Comparison of ENCODE assay signal across 8 cellular contexts in the genomic region with DNA sequence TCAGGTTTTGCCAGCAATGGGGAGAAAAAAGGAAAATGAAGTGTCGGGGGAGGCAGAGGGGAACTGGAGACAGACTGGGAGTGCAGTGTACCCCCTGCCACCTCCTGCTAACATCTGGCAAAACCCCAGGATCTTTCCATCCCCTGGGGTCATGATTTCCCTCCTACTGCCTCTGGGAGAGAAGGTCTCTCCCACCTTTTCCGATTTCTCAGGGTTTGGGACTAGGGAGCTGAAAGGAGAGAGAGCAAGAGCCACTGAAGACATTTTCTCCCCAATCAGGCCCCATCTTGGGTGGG. TPM values are rescaled to one million over a fixed set of nuclear protein-coding genes. Genes with fewer than 3 reads are reported as not detected.
DNase-seq lines count a peak whose midpoint lies in the region; ATAC-seq and TF ChIP-seq lines count a peak whose summit lies in the region.
"Had no signal": no experiment of that assay in that cellular context is flagged by ENCODE, and none has a peak within 500 bp of the region (broad histone marks: within the 10 kb centered on the region; RNA-seq: fewer than 3 reads in every experiment).

No MANE protein-coding gene starts in this region.

- H3K9me3 ChIP-seq in Loucy (ENCODE audit: insufficient read depth, low read depth, low read length) (no peaks in the 10 kb centered on the region), liver (ENCODE audit: control insufficient read depth in 4 of 4, low read length in 3 of 4) (no peaks in the 10 kb centered on the region), subcutaneous abdominal adipose tissue (ENCODE audit: control insufficient read depth in 5 of 5, low read length in 5 of 5) (no peaks in the 10 kb centered on the region)

- no peak overlapping the region for H2AFZ ChIP-seq in Loucy (ENCODE audit: low read length)

- peaks cover 62% of the 10 kb centered on the region; the same call in 1 of the 2 replicates for H3K79me2 ChIP-seq in Loucy (ENCODE audit: insufficient read depth, low read length)

- peak overlapping the region; percentile 76 for H3K9ac ChIP-seq in Loucy (ENCODE audit: low read depth, low read length, poor library complexity, severe bottlenecking)
- H3K9ac ChIP-seq in liver (ENCODE audit: low read depth in 1 of 2, low read length in 2 of 2): no peak overlapping the region
- peak overlapping the region in 3 of 5 donors; percentile 25 to 68 (median 38) for H3K9ac ChIP-seq in subcutaneous abdominal adipose tissue (ENCODE audit: low read length in 5 of 5)

- H3K9me2 ChIP-seq in Loucy (replicated peaks; ENCODE audit: low read depth, low read length): no peaks in the 10 kb centered on the region

- 77% methylated on average over 2 of the region's 2 CpGs for WGBS in liver

- H3K4me1 ChIP-seq in Loucy (ENCODE audit: insufficient read depth, low read length, poor library complexity, severe bottlenecking) (peaks cover 53% of the 10 kb centered on the region), liver (ENCODE audit: control insufficient read depth in 4 of 4, insufficient read depth in 4 of 4, low read length in 3 of 4) (peaks cover 5 to 30% (median 9%) of the 10 kb centered on the region in 4 donors), subcutaneous abdominal adipose tissue (ENCODE audit: control insufficient read depth in 5 of 5, insufficient read depth in 5 of 5, low read length in 5 of 5) (peaks cover 15 to 87% (median 65%) of the 10 kb centered on the region in 5 donors)

- DNase-seq in astrocyte of the cerebellum (ENCODE audit: low read depth) (no peak), NCI-H2029 (lab: John Stamatoyannopoulos, UW) (no peak), iPS-NIHi11 (ENCODE audit: low spot score) (no peak)
- DNase-seq: activated T-cell treated with anti-CD3 and anti-CD28 coated beads, Interleukin-2, amount 50 U/mL, for 1 hour had no signal

- H3K36me3 ChIP-seq in Loucy (ENCODE audit: insufficient read depth, low read length): peaks cover 3% of the 10 kb centered on the region; the same call in 1 of the 2 replicates
- peaks cover 0 to 6% (median 0%) of the 10 kb centered on the region in 4 donors for H3K36me3 ChIP-seq in liver (ENCODE audit: control insufficient read depth in 4 of 4, insufficient read depth in 3 of 4, low read depth in 1 of 4, low read length in 3 of 4)
- peaks cover 0 to 18% (median 4%) of the 10 kb centered on the region in 5 donors for H3K36me3 ChIP-seq in subcutaneous abdominal adipose tissue (ENCODE audit: control insufficient read depth in 5 of 5, insufficient read depth in 5 of 5, low read length in 5 of 5)

- no peaks in the 10 kb centered on the region for H3K27me3 ChIP-seq in Loucy (ENCODE audit: insufficient read depth, low read length, poor library complexity, severe bottlenecking)
- H3K27me3 ChIP-seq in liver (ENCODE audit: control insufficient read depth in 4 of 4, insufficient read depth in 4 of 4, low read length in 3 of 4): no peaks in the 10 kb centered on the region
- peaks cover 2 to 36% (median 26%) of the 10 kb centered on the region in 5 donors for H3K27me3 ChIP-seq in subcutaneous abdominal adipose tissue (ENCODE audit: control insufficient read depth in 5 of 5, insufficient read depth in 4 of 5, low read length in 5 of 5)

- H3F3A ChIP-seq in Loucy (ENCODE audit: low read depth): no peaks in the 10 kb centered on the region

- peaks cover 4% of the 10 kb centered on the region for H4K20me1 ChIP-seq in Loucy (ENCODE audit: insufficient read depth, low read length, poor library complexity, severe bottlenecking)

- H3K4me2 ChIP-seq in Loucy (ENCODE audit: low read depth, low read length, poor library complexity, severe bottlenecking): peak overlapping the region; percentile 97

- TF ChIP-seq RAD21 in liver (IDR thresholded peaks at IDR 0.05): no peak

- in situ Hi-C loops in astrocyte of the cerebellum (cut with HindIII; ENCODE audit: low sequenced_read_pairs): no loop called here

- peak overlapping the region; percentile 72 to 82 for H3K27ac ChIP-seq in liver (ENCODE audit: low read depth in 1 of 2, low read length in 2 of 2)
- H3K27ac ChIP-seq in subcutaneous abdominal adipose tissue (ENCODE audit: low read depth, low read length): peak overlapping the region; percentile 78

- TF ChIP-seq CTCF in Loucy (conservative IDR thresholded peaks at IDR 0.05; ENCODE audit: low read length): no peak
- TF ChIP-seq CTCF in astrocyte of the cerebellum (IDR thresholded peaks at IDR 0.05; ENCODE audit: low read depth, low read length, missing control alignments): no peak
- no peak for TF ChIP-seq CTCF in liver (IDR thresholded peaks at IDR 0.05; ENCODE audit: low read depth, low read length, missing input control)

- H3K4me3 ChIP-seq in Loucy (ENCODE audit: low read length, poor library complexity, severe bottlenecking) (peak overlapping the region; percentile 70), astrocyte of the cerebellum (ENCODE audit: low read depth, low read length) (peak overlapping the region; percentile 4), liver (ENCODE audit: low read depth in 1 of 3, low read length in 3 of 3) (no peak overlapping the region), subcutaneous abdominal adipose tissue (ENCODE audit: low read depth in 1 of 5, low read length in 5 of 5) (peak overlapping the region in 4 of 5 donors; percentile 13 to 39 (median 19))

- no peak for ATAC-seq in GM18868 (IDR thresholded peaks at IDR 0.05; ENCODE audit: unreplicated experiment)

TF ChIP-seq in liver, 16 proteins besides CTCF, POLR2A, EP300 and RAD21:
- TF ChIP-seq, protein P1, sequence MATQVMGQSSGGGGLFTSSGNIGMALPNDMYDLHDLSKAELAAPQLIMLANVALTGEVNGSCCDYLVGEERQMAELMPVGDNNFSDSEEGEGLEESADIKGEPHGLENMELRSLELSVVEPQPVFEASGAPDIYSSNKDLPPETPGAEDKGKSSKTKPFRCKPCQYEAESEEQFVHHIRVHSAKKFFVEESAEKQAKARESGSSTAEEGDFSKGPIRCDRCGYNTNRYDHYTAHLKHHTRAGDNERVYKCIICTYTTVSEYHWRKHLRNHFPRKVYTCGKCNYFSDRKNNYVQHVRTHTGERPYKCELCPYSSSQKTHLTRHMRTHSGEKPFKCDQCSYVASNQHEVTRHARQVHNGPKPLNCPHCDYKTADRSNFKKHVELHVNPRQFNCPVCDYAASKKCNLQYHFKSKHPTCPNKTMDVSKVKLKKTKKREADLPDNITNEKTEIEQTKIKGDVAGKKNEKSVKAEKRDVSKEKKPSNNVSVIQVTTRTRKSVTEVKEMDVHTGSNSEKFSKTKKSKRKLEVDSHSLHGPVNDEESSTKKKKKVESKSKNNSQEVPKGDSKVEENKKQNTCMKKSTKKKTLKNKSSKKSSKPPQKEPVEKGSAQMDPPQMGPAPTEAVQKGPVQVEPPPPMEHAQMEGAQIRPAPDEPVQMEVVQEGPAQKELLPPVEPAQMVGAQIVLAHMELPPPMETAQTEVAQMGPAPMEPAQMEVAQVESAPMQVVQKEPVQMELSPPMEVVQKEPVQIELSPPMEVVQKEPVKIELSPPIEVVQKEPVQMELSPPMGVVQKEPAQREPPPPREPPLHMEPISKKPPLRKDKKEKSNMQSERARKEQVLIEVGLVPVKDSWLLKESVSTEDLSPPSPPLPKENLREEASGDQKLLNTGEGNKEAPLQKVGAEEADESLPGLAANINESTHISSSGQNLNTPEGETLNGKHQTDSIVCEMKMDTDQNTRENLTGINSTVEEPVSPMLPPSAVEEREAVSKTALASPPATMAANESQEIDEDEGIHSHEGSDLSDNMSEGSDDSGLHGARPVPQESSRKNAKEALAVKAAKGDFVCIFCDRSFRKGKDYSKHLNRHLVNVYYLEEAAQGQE (IDR thresholded peaks at IDR 0.05): no peak
- TF ChIP-seq EGR1 (IDR thresholded peaks at IDR 0.05; ENCODE audit: low read depth in 2 of 2): no peak
- no peak for TF ChIP-seq FOXA2 (IDR thresholded peaks at IDR 0.05)
- TF ChIP-seq GABPA (IDR thresholded peaks at IDR 0.05 in 1 of 2, conservative IDR thresholded peaks at IDR 0.05 in 1 of 2): no peak
- TF ChIP-seq JUND (IDR thresholded peaks at IDR 0.05): no peak
- TF ChIP-seq, protein P2, sequence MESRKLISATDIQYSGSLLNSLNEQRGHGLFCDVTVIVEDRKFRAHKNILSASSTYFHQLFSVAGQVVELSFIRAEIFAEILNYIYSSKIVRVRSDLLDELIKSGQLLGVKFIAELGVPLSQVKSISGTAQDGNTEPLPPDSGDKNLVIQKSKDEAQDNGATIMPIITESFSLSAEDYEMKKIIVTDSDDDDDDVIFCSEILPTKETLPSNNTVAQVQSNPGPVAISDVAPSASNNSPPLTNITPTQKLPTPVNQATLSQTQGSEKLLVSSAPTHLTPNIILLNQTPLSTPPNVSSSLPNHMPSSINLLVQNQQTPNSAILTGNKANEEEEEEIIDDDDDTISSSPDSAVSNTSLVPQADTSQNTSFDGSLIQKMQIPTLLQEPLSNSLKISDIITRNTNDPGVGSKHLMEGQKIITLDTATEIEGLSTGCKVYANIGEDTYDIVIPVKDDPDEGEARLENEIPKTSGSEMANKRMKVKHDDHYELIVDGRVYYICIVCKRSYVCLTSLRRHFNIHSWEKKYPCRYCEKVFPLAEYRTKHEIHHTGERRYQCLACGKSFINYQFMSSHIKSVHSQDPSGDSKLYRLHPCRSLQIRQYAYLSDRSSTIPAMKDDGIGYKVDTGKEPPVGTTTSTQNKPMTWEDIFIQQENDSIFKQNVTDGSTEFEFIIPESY (IDR thresholded peaks at IDR 0.05): no peak
- TF ChIP-seq SP1 (IDR thresholded peaks at IDR 0.05): no peak
- TF ChIP-seq, protein P3, sequence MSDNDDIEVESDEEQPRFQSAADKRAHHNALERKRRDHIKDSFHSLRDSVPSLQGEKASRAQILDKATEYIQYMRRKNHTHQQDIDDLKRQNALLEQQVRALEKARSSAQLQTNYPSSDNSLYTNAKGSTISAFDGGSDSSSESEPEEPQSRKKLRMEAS (IDR thresholded peaks at IDR 0.05): no peak
- no peak for TF ChIP-seq HNF4A (conservative IDR thresholded peaks at IDR 0.05)
- no peak for TF ChIP-seq TAF1 (conservative IDR thresholded peaks at IDR 0.05)
- no peak for TF ChIP-seq RXRA (IDR thresholded peaks at IDR 0.05)

RNA-seq across cellular contexts. Expression of a gene that starts 5.1 kb away (rescaled TPM):
- total RNA-seq in liver: 1 to 10 TPM; 2.7 to 4.2 TPM
- 1 to 10 TPM; 1.7 to 2.9 TPM for polyA plus RNA-seq in liver

RNA-seq across cellular contexts. Expression of a gene that starts 10.4 kb away (rescaled TPM):
- 10 to 100 TPM; 30.2 to 39.6 TPM for total RNA-seq in liver
- 10 to 100 TPM; 16.6 to 21.2 TPM for polyA plus RNA-seq in liver

RNA-seq across cellular contexts. Expression of a gene that starts 12.4 kb away (rescaled TPM):
- total RNA-seq in liver: 10 to 100 TPM; 11.0 to 17.8 TPM
- polyA plus RNA-seq in liver: 10 to 100 TPM; 11.0 to 12.6 TPM

RNA-seq across cellular contexts. Expression of a gene that starts 46.4 kb away (rescaled TPM):
- total RNA-seq in liver: not detected
- polyA plus RNA-seq in liver: not detected

RNA-seq across cellular contexts. Expression of a gene that starts 53.3 kb away (rescaled TPM):
- 10 to 100 TPM; 21.3 to 30.9 TPM for total RNA-seq in liver
- 1 to 10 TPM; 5.0 to 5.9 TPM for polyA plus RNA-seq in liver

Comparison
In these comparisons a context has a peak if more than half of its experiments do, and no peak if none do; other contexts are left out.
1. H3K4me3 ChIP-seq: peak in Loucy (single experiment), astrocyte of the cerebellum (single experiment) and subcutaneous abdominal adipose tissue (4 of 5); none in liver (0 of 3).
2. H3K9ac ChIP-seq: peak in Loucy (single experiment) and subcutaneous abdominal adipose tissue (3 of 5); none in liver (0 of 2).